In the genomic region with DNA sequence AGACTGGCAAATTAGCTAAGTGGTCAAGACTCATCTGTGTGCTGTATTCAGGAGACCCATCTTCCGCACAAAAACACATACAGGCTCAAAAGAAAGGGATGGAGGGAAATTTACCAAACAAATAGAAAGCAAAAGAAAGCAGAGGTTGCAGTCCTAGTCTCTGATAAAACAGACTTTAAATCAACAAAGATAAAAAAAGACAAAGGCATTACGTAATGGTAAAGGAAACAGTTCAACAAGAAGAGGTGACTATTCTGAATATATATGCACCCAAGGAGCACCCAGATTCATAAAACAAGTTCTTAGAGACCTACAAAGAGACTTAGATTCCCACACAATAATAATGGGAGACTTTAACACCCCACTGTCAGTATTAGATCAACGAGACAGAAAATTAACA, we compare ENCODE assay signal across 9 cellular contexts. TPM values are rescaled to one million over a fixed set of nuclear protein-coding genes. Genes with fewer than 3 reads are reported as not detected.
DNase-seq lines count a peak whose midpoint lies in the region; ATAC-seq and TF ChIP-seq lines count a peak whose summit lies in the region.
"Not testable (repeated sequence)": the region's sequence is repeated elsewhere in the genome, so short reads cannot be mapped to it uniquely, and the experiment has no call there.
"Had no signal": no experiment of that assay in that cellular context is flagged by ENCODE, and none has a peak within 500 bp of the region (broad histone marks: within the 10 kb centered on the region; RNA-seq: fewer than 3 reads in every experiment).

No MANE protein-coding gene starts in this region.

- not testable (repeated sequence) for H3K27me3 Mint-ChIP-seq in Calu3 (ENCODE audit: unreplicated experiment); progenitor cell of endocrine pancreas

- not testable (repeated sequence) for TF ChIP-seq POLR2A in body of pancreas (IDR thresholded peaks at IDR 0.05); right lobe of liver (IDR thresholded peaks at IDR 0.05)

- not testable (repeated sequence) for H3K36me3 Mint-ChIP-seq in Calu3 (ENCODE audit: insufficient read depth, unreplicated experiment)
- peaks cover 24% of the 10 kb centered on the region for H3K36me3 Mint-ChIP-seq in progenitor cell of endocrine pancreas (ENCODE audit: insufficient read depth)

- POLR2A ChIA-PET in Panc1 (lab: Charles Lee): interaction anchor here (0.8 kb wide), 1 partner anchor 46 kb away, joined by 3 read pairs; no protein-coding TSS in a partner anchor

- not testable (repeated sequence) for H3K9me3 ChIP-seq in Karpas-422 (ENCODE audit: low read length); Panc1 (ENCODE audit: control insufficient read depth, insufficient read depth, low read depth, low read length); body of pancreas; right lobe of liver

- H3K27ac Mint-ChIP-seq in Calu3 (ENCODE audit: unreplicated experiment): peak overlapping the region; percentile 0
- peak overlapping the region; percentile 25 for H3K27ac Mint-ChIP-seq in progenitor cell of endocrine pancreas

- in situ Hi-C loops in Panc1 (cut with HindIII; ENCODE audit: low pct_unique_long_range_greater_than_20kb, low sequenced_read_pairs): not testable (repeated sequence)

- not testable (repeated sequence) for H3K36me3 ChIP-seq in Karpas-422 (ENCODE audit: insufficient read depth, low read length); Panc1 (ENCODE audit: control insufficient read depth, insufficient read depth, low read length); body of pancreas (replicated peaks in 1 of 2; ENCODE audit: insufficient read depth in 1 of 2, low read depth in 2 of 2); right lobe of liver

- not testable (repeated sequence) for H3K9ac ChIP-seq in Karpas-422 (ENCODE audit: low read length)

- not testable (repeated sequence) for ATAC-seq in Panc1
- ATAC-seq in body of pancreas (peak; percentile 59), left colon (peak; percentile 57), right lobe of liver (peak in 3 of 4 donors; percentile 23 to 55 (median 48))

- CTCF ChIA-PET in Calu3 (lab: Charles Lee): interaction anchor here (0.6 to 1.2 kb wide), 2 partner anchors 9 to 46 kb away, joined by 3 to 4 read pairs; no protein-coding TSS in a partner anchor
- CTCF ChIA-PET in Panc1 (lab: Charles Lee): not testable (repeated sequence)

- not testable (repeated sequence) for H3K4me2 ChIP-seq in Karpas-422 (ENCODE audit: low read depth, low read length, poor library complexity, severe bottlenecking)

- not testable (repeated sequence) for H3K79me2 ChIP-seq in Karpas-422 (ENCODE audit: low read length)

- not testable (repeated sequence) for H3K27me3 ChIP-seq in Karpas-422 (ENCODE audit: low read length); Panc1 (ENCODE audit: control insufficient read depth, insufficient read depth, low read length); body of pancreas; right lobe of liver

- not testable (repeated sequence) for TF ChIP-seq CTCF in Calu3 (IDR thresholded peaks at IDR 0.05; ENCODE audit: unreplicated experiment); Panc1 (IDR thresholded peaks at IDR 0.05); body of pancreas (IDR thresholded peaks at IDR 0.05); right lobe of liver (IDR thresholded peaks at IDR 0.05); progenitor cell of endocrine pancreas (IDR thresholded peaks at IDR 0.05; ENCODE audit: unreplicated experiment)

- H4K20me1 ChIP-seq in Karpas-422 (ENCODE audit: insufficient read depth, low read depth, low read length): not testable (repeated sequence)

- H3K4me1 Mint-ChIP-seq in Calu3 (ENCODE audit: low read depth, unreplicated experiment) (peaks cover 31% of the 10 kb centered on the region), progenitor cell of endocrine pancreas (ENCODE audit: low read depth) (peaks cover 18% of the 10 kb centered on the region)

- not testable (repeated sequence) for H3K4me1 ChIP-seq in Karpas-422 (ENCODE audit: low read length)
- H3K4me1 ChIP-seq in Panc1 (ENCODE audit: control insufficient read depth, insufficient read depth, low read length): peaks cover 18% of the 10 kb centered on the region
- H3K4me1 ChIP-seq in body of pancreas: peaks cover 24% of the 10 kb centered on the region
- peaks cover 0 to 13% (median 3%) of the 10 kb centered on the region in 4 donors for H3K4me1 ChIP-seq in right lobe of liver

- 65 to 70% methylated on average over 3 of the region's 3 CpGs for WGBS in body of pancreas, 2 donors
- 37% methylated on average over 3 of the region's 3 CpGs for WGBS in right lobe of liver (ENCODE audit: insufficient coverage, low coverage, low lambda C conversion rate, missing lambda C conversion rate)

- DNase-seq in Calu3; Panc1 (ENCODE audit: low read depth, low spot score); body of pancreas; left colon; right lobe of liver; progenitor cell of endocrine pancreas (ENCODE audit: low spot score, unreplicated experiment): not testable (repeated sequence)
- peak; percentile 25 for DNase-seq in Karpas-422

- not testable (repeated sequence) for H3K4me3 Mint-ChIP-seq in Calu3 (ENCODE audit: low read depth, unreplicated experiment); progenitor cell of endocrine pancreas (ENCODE audit: low read depth)

- not testable (repeated sequence) for H2AFZ ChIP-seq in Karpas-422 (ENCODE audit: low read length)

- H3K27ac ChIP-seq in Karpas-422 (ENCODE audit: low read length): not testable (repeated sequence)
- H3K27ac ChIP-seq in Panc1 (ENCODE audit: low read length) (peak overlapping the region; percentile 86; the same call in 1 of the 2 replicates), body of pancreas (peak overlapping the region in 2 of 4 donors; percentile 16 to 73), right lobe of liver (peak overlapping the region in 1 of 3 donors; percentile 9)

- intact Hi-C loops in Calu3 (cut with micrococcal nuclease; ENCODE audit: unreplicated experiment); Panc1 (cut with micrococcal nuclease; ENCODE audit: unreplicated experiment); body of pancreas (cut with DNase I); left colon (cut with DNase I, micrococcal nuclease); right lobe of liver (cut with DNase I): not testable (repeated sequence)

- H3K9me2 ChIP-seq in Karpas-422 (replicated peaks; ENCODE audit: insufficient read depth, low read length): not testable (repeated sequence)

- H3K9me3 Mint-ChIP-seq in Calu3 (ENCODE audit: low read depth, unreplicated experiment): not testable (repeated sequence)
- H3K9me3 Mint-ChIP-seq in progenitor cell of endocrine pancreas (ENCODE audit: low read depth): peaks cover 31% of the 10 kb centered on the region

- not testable (repeated sequence) for H3K4me3 ChIP-seq in Karpas-422 (ENCODE audit: low read length); Panc1 (ENCODE audit: low read depth in 2 of 2, low read length in 2 of 2); body of pancreas; right lobe of liver

- BruUV-seq in Calu3 (replicated peaks; lab: Mats Ljungman, UMichigan); Panc1 (replicated peaks; lab: Mats Ljungman, UMichigan): not testable (repeated sequence)

RNA-seq across cellular contexts. Expression of a gene that starts 48.8 kb away (rescaled TPM):
- total RNA-seq in Calu3 (2022): 1.7 and 2.1 TPM in 2 replicates
- 0.14 and 0.15 TPM in 2 replicates for total RNA-seq in Karpas-422 (2014; rRNA removed; shearing (Covaris generic); ENCODE audit: low replicate concordance)
- total RNA-seq in Panc1 (2021; ENCODE audit: unreplicated experiment): 1.0 TPM
- polyA plus RNA-seq in Panc1 (2012; ENCODE audit: insufficient read length): 0.80 TPM
- total RNA-seq in body of pancreas: 1 to 10 TPM in 1 of 2 donors, not detected in 1; 2.3 TPM
- total RNA-seq in left colon: 1 to 10 TPM in 1 of 2 donors, under 1 TPM in 1; 0.64 to 1.1 TPM
- total RNA-seq in right lobe of liver: under 1 TPM in 5 of 6 experiments, not detected in 1; 0.13 to 0.62 (median 0.32) TPM
- 1.3 and 1.6 TPM in 2 replicates for total RNA-seq in progenitor cell of endocrine pancreas
- total RNA-seq: GM23248 had no signal
- polyA plus RNA-seq: CD14-positive monocyte, GM23248 had no signal
